22 cellular contexts compared by ENCODE assay signal in the genomic region with DNA sequence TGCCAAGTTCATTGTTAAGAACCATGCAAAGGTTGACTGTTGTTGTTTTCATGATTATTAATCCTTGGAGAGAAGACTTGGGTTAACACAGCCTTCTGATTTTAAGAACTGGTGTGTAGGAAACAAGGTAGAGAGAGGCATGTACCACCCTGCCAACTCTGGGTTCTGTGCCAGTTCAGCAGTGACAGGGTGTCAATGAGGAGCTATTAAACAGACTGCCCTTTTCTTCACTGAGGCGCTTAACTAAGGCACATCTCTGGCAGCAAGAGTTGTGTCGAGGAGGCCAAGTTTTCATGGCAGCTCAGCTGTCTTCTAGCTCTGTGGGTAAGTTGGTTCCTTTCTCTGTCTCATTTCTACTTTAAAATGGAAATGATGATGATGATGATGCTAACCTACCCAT.
DNase-seq lines count a peak whose midpoint lies in the region; ATAC-seq and TF ChIP-seq lines count a peak whose summit lies in the region.
"Had no signal": no experiment of that assay in that cellular context is flagged by ENCODE, and none has a peak within 500 bp of the region (broad histone marks: within the 10 kb centered on the region; RNA-seq: fewer than 3 reads in every experiment).

No MANE protein-coding gene starts in this region.

- peak; percentile 61 for DNase-seq in Right ventricle myocardium superior
- no peak for DNase-seq in right atrium auricular region (ENCODE audit: low spot score)
- DNase-seq in left cardiac atrium = peak; percentile 44
- peak; percentile 20 to 48 (median 30) for DNase-seq in right cardiac atrium
- no peak for DNase-seq in putamen (ENCODE audit: low spot score)
- DNase-seq: 8988T; ACHN; AML-193; BE2C; CD4-positive, alpha-beta T cell; CD8-positive, alpha-beta memory T cell; DMS 273 treated with DMSO at 0.1 percent for 48 hours; DMS79; EL; GDM1; GOT3; HFFc6 had no signal

- peak; percentile 96 for ATAC-seq in Right ventricle myocardium superior (ENCODE audit: poor library complexity)
- ATAC-seq in left cardiac atrium = peak; percentile 81 to 90
- peak; percentile 58 to 73 for ATAC-seq in right cardiac atrium
- no peak for ATAC-seq in GM21447 (IDR thresholded peaks at IDR 0.05; ENCODE audit: unreplicated experiment)
- ATAC-seq: A549, GM12878 had no signal

- WGBS in right cardiac atrium = 59% methylated on average over 2 of the region's 2 CpGs

- H3K27me3 ChIP-seq in right atrium auricular region (no peaks in the 10 kb centered on the region), right cardiac atrium (ENCODE audit: control insufficient read depth, insufficient read depth) (no peaks in the 10 kb centered on the region)
- H3K27me3 ChIP-seq: BE2C; BLaER1 treated with 17β-estradiol and CSF1 and Interleukin-3, amounts not matched to agents 10 nM and 100 nM had no signal

- no peaks in the 10 kb centered on the region for H3K36me3 ChIP-seq in right atrium auricular region
- H3K36me3 ChIP-seq: BE2C, HAP-1 had no signal

- H3K9me3 ChIP-seq in right atrium auricular region (no peaks in the 10 kb centered on the region), right cardiac atrium (ENCODE audit: control insufficient read depth, low read length) (no peaks in the 10 kb centered on the region)
- H3K9me3 ChIP-seq: A549; BE2C; BLaER1 treated with 17β-estradiol and CSF1 and Interleukin-3, amounts not matched to agents 10 nM and 100 nM; HAP-1 had no signal

- intact Hi-C loops in Right ventricle myocardium superior (cut with DNase I) (no loop called here), left cardiac atrium (cut with DNase I) (no loop called here), right cardiac atrium (cut with DNase I) (no loop called here)

- H3K4me1 ChIP-seq in right atrium auricular region (peaks cover 0 to 25% of the 10 kb centered on the region in 2 donors), right cardiac atrium (ENCODE audit: control insufficient read depth, insufficient read depth, low read length) (no peaks in the 10 kb centered on the region)
- H3K4me1 ChIP-seq: A549; BLaER1 treated with 17β-estradiol and CSF1 and Interleukin-3, amounts not matched to agents 10 nM and 100 nM had no signal

- no peak for TF ChIP-seq CTCF in right atrium auricular region (IDR thresholded peaks at IDR 0.05)

- H3K4me3 ChIP-seq in right atrium auricular region (no peak overlapping the region), right cardiac atrium (ENCODE audit: low read length) (no peak overlapping the region)
- H3K4me3 ChIP-seq: A549; BLaER1 treated with 17β-estradiol and CSF1 and Interleukin-3, amounts not matched to agents 10 nM and 100 nM; GM12878; HAP-1 had no signal

- H3K27ac ChIP-seq in right atrium auricular region = peak overlapping the region in 1 of 2 donors; percentile 30
- H3K27ac ChIP-seq in right cardiac atrium (ENCODE audit: low read length) = no peak overlapping the region
- H3K27ac ChIP-seq: A549; BLaER1 treated with 17β-estradiol and CSF1 and Interleukin-3, amounts not matched to agents 10 nM and 100 nM had no signal

Comparison
In these comparisons a context has a peak if more than half of its experiments do, and no peak if none do; other contexts are left out.
1. DNase-seq: peak in Right ventricle myocardium superior (single experiment), left cardiac atrium (single experiment) and right cardiac atrium (3 of 3); none in right atrium auricular region (single experiment) and putamen (single experiment).